9 cellular contexts compared by ENCODE assay signal in the genomic region with DNA sequence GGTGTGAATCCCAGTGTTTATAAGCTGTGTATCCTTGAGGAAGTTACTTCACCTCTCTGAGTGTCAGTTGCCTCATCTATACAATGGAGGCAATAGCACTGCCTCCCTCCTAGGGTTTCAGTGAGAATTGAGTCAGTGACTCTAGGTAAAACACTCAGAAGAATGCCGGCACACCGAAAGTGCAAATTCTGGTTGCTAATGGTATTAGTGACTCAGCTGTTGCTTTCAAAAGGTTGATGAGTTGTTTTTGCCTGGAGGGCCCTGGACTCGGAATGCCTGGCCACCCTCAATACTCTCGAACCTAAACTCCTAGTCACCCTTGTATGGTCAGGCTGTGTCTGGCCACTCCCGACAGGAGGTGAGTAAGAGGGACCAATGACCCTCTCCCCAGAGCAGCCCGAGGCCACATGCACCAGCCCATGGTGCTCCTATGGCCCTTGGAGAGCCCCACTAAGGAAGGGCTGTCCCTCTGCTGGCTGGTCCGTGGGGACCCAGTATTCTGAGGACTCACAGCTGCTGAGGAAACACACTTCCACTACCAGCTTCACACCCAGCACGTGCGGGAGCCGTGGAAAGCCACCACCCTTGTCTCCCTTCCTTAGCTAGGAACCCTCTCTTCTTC.
DNase-seq lines count a peak whose midpoint lies in the region; ATAC-seq and TF ChIP-seq lines count a peak whose summit lies in the region.
"Had no signal": no experiment of that assay in that cellular context is flagged by ENCODE, and none has a peak within 500 bp of the region (broad histone marks: within the 10 kb centered on the region; RNA-seq: fewer than 3 reads in every experiment).

No MANE protein-coding gene starts in this region.

- peak overlapping the region; percentile 10; the same call in 1 of the 2 replicates for H3K9ac ChIP-seq in HCT116 (ENCODE audit: low read length)
- no peak overlapping the region for H3K9ac ChIP-seq in SK-N-SH
- H3K9ac ChIP-seq: parathyroid adenoma had no signal

- ATAC-seq in HCT116: peak; percentile 80
- ATAC-seq in lung (ENCODE audit: insufficient read depth, low FRiP score): peak; percentile 38

- H3K27me3 ChIP-seq in HCT116 (ENCODE audit: insufficient read depth, low read length) (no peaks in the 10 kb centered on the region), SK-N-SH (ENCODE audit: insufficient read depth) (no peaks in the 10 kb centered on the region), lung (ENCODE audit: control insufficient read depth, insufficient read depth) (no peaks in the 10 kb centered on the region)

- TF ChIP-seq CTCF in GM12864 (IDR thresholded peaks at IDR 0.05; ENCODE audit: low read depth, low read length, missing control alignments) (no peak), HCT116 (IDR thresholded peaks at IDR 0.05 in 2 of 3, conservative IDR thresholded peaks at IDR 0.05 in 1 of 3; ENCODE audit: borderline replicate concordance in 1 of 3, insufficient read depth in 1 of 3, low read depth in 2 of 3, low read length in 2 of 3) (no peak), SK-N-SH (IDR thresholded peaks at IDR 0.05) (no peak), lung (IDR thresholded peaks at IDR 0.05; ENCODE audit: control extremely low read depth, extremely low read depth) (no peak)

- H3K4me1 ChIP-seq in HCT116 (ENCODE audit: control insufficient read depth in 1 of 2, insufficient read depth in 2 of 2, low read length in 2 of 2) (peaks cover 7 to 48% of the 10 kb centered on the region in 2 experiments), SK-N-SH (ENCODE audit: control insufficient read depth in 1 of 2, insufficient read depth in 2 of 2, low read depth in 1 of 2, low read length in 1 of 2) (peaks cover 0 to 22% of the 10 kb centered on the region in 2 experiments; a peak in 2 of 4 replicates), lung (ENCODE audit: control insufficient read depth in 2 of 2, insufficient read depth in 2 of 2, low read length in 2 of 2) (peaks cover 3 to 6% of the 10 kb centered on the region in 2 donors)

- H3F3A ChIP-seq in SK-N-SH (replicated peaks; ENCODE audit: insufficient read depth): no peaks in the 10 kb centered on the region

- no peaks in the 10 kb centered on the region for H3K79me2 ChIP-seq in HCT116 (ENCODE audit: insufficient read depth, low read length)
- H3K79me2 ChIP-seq in SK-N-SH (ENCODE audit: insufficient read depth): no peaks in the 10 kb centered on the region
- H3K79me2 ChIP-seq: parathyroid adenoma had no signal

- H3K27ac ChIP-seq in HCT116 (ENCODE audit: low read depth, low read length) (no peak overlapping the region), SK-N-SH (ENCODE audit: low read depth in 2 of 2, low read length in 1 of 2) (no peak overlapping the region), lung (ENCODE audit: low read depth in 1 of 2, low read length in 1 of 2) (peak overlapping the region in 1 of 2 donors; percentile 7)
- H3K27ac ChIP-seq: parathyroid adenoma had no signal

- DNase-seq in GM12864 (ENCODE audit: low read depth) (peak; percentile 79), HCT116 (ENCODE audit: low read depth, low spot score) (peak; percentile 86), SK-N-SH (no peak), lung (ENCODE audit: low spot score) (peak; percentile 36), NK-92 (lab: John Stamatoyannopoulos, UW; ENCODE audit: unreplicated experiment) (no peak), ureter (ENCODE audit: low spot score) (no peak), GOT3 (lab: John Stamatoyannopoulos, UW) (no peak), SKM-1 treated with dmso at 0.1 percent for 144 hours (lab: John Stamatoyannopoulos, UW; ENCODE audit: unreplicated experiment) (no peak)

- CTCF ChIA-PET in HCT116 (lab: Charles Lee): interaction anchor here (0.9 kb wide), 1 partner anchor 770 kb away, joined by 3 read pairs; no protein-coding TSS in a partner anchor
- CTCF ChIA-PET in SK-N-SH (lab: Yijun Ruan, JAX): interaction anchor here (1.3 to 2.2 kb wide), 3 partner anchors 12 to 150 kb away, joined by 3 to 5 read pairs (median 4); no protein-coding TSS in a partner anchor

- intact Hi-C loops in HCT116 (cut with micrococcal nuclease): loop anchor here (1.0 kb wide), 1 partner anchor 38 kb away; no protein-coding TSS in a partner anchor

- WGBS in SK-N-SH (ENCODE audit: low lambda C conversion rate): 61% methylated on average over 7 of the region's 10 CpGs
- WGBS in lung, 2 donors: 65 to 83% methylated on average over 10 of the region's 10 CpGs

- H2AFZ ChIP-seq in HCT116 (ENCODE audit: low read depth, low read length, poor library complexity, severe bottlenecking) (peak overlapping the region; percentile 38), SK-N-SH (ENCODE audit: low read depth) (no peak overlapping the region)
- H2AFZ ChIP-seq: parathyroid adenoma had no signal

- TF ChIP-seq RAD21 in HCT116 (IDR thresholded peaks at IDR 0.05; ENCODE audit: low read depth) (peak; percentile 38; the same call in 1 of the 2 replicates), SK-N-SH (IDR thresholded peaks at IDR 0.05; ENCODE audit: low read length) (no peak)

- H3K9me2 ChIP-seq in HCT116 (ENCODE audit: insufficient read depth) (no peaks in the 10 kb centered on the region), SK-N-SH (no peaks in the 10 kb centered on the region)

- H3K36me3 ChIP-seq in HCT116 (ENCODE audit: control insufficient read depth in 1 of 2, insufficient read depth in 2 of 2, low read length in 2 of 2): no peaks in the 10 kb centered on the region
- H3K36me3 ChIP-seq in SK-N-SH (replicated peaks in 1 of 2; ENCODE audit: control insufficient read depth in 1 of 2, insufficient read depth in 2 of 2, low read length in 1 of 2): peaks cover 0 to 3% of the 10 kb centered on the region in 2 experiments
- no peaks in the 10 kb centered on the region for H3K36me3 ChIP-seq in lung (ENCODE audit: control insufficient read depth in 2 of 2, insufficient read depth in 2 of 2, low read length in 2 of 2)

- TF ChIP-seq EP300 in SK-N-SH (IDR thresholded peaks at IDR 0.05; ENCODE audit: borderline replicate concordance in 1 of 2, low read depth in 1 of 2, low read length in 1 of 2): no peak

- H4K20me1 ChIP-seq in HCT116 (ENCODE audit: insufficient read depth): no peaks in the 10 kb centered on the region
- H4K20me1 ChIP-seq in SK-N-SH (ENCODE audit: insufficient read depth): no peaks in the 10 kb centered on the region

- no peaks in the 10 kb centered on the region; a peak in 1 of 4 replicates for H3K9me3 ChIP-seq in HCT116 (ENCODE audit: control insufficient read depth in 1 of 2, insufficient read depth in 1 of 2, low read depth in 1 of 2, low read length in 2 of 2)
- H3K9me3 ChIP-seq in SK-N-SH: no peaks in the 10 kb centered on the region; the same call in 1 of the 2 replicates
- peaks cover 0 to 2% of the 10 kb centered on the region in 2 donors for H3K9me3 ChIP-seq in lung (ENCODE audit: control insufficient read depth in 2 of 2, insufficient read depth in 1 of 2, low read length in 1 of 2)

- H3K4me2 ChIP-seq in HCT116 (ENCODE audit: low read length) (peak overlapping the region; percentile 52), SK-N-SH (no peak overlapping the region)

- H3K4me3 ChIP-seq in GM12864 (ENCODE audit: low read depth, low read length) (no peak overlapping the region), HCT116 (replicated peaks in 1 of 2; ENCODE audit: low read depth in 1 of 2, low read length in 2 of 2) (no peak overlapping the region), SK-N-SH (ENCODE audit: low read depth in 2 of 2, low read length in 1 of 2) (no peak overlapping the region), lung (no peak overlapping the region)

- POLR2A ChIA-PET in HCT116 (lab: Charles Lee): no interaction called here
- POLR2A ChIA-PET in SK-N-SH (lab: Yijun Ruan, JAX): no interaction called here

- no TSS peak for BruUV-seq in HCT116 (replicated peaks; lab: Mats Ljungman, UMichigan)

- RAD21 ChIA-PET in HCT116 (lab: Charles Lee; ENCODE audit: low non-redundant PET in 1 of 2, low total read pairs in 2 of 2, uncharacterized antibody in 2 of 2, unreplicated experiment in 2 of 2): no interaction called here

- TF ChIP-seq POLR2A in HCT116 (IDR thresholded peaks at IDR 0.05; ENCODE audit: borderline replicate concordance, extremely low read depth, insufficient read depth, insufficient read length): no peak

TF ChIP-seq in HCT116, 20 proteins besides CTCF, POLR2A, EP300 and RAD21 (continues in another document):
- TF ChIP-seq ZFX (IDR thresholded peaks at IDR 0.05): no peak
- no peak for TF ChIP-seq TCF7L2 (IDR thresholded peaks at IDR 0.05; ENCODE audit: borderline replicate concordance, extremely low read depth, insufficient read depth, insufficient read length)
- TF ChIP-seq FOSL1 (IDR thresholded peaks at IDR 0.05; ENCODE audit: low read depth): peak; percentile 92

TF ChIP-seq in SK-N-SH, 30 proteins besides CTCF, POLR2A, EP300 and RAD21:
- TF ChIP-seq RFX5 (IDR thresholded peaks at IDR 0.05; ENCODE audit: low read length) (no peak), FOSL2 (IDR thresholded peaks at IDR 0.05; ENCODE audit: borderline replicate concordance, low read depth) (peak; percentile 30; the same call in 1 of the 2 replicates)

Comparison
In these comparisons a context has a peak if more than half of its experiments do, and no peak if none do; other contexts are left out.
1. DNase-seq: peak in GM12864 (single experiment), HCT116 (single experiment) and lung (single experiment); none in SK-N-SH (single experiment), NK-92 (single experiment), ureter (single experiment), GOT3 (single experiment) and SKM-1 treated with dmso at 0.1 percent for 144 hours (single experiment).